1 cellular context compared by ENCODE assay signal in the genomic region with DNA sequence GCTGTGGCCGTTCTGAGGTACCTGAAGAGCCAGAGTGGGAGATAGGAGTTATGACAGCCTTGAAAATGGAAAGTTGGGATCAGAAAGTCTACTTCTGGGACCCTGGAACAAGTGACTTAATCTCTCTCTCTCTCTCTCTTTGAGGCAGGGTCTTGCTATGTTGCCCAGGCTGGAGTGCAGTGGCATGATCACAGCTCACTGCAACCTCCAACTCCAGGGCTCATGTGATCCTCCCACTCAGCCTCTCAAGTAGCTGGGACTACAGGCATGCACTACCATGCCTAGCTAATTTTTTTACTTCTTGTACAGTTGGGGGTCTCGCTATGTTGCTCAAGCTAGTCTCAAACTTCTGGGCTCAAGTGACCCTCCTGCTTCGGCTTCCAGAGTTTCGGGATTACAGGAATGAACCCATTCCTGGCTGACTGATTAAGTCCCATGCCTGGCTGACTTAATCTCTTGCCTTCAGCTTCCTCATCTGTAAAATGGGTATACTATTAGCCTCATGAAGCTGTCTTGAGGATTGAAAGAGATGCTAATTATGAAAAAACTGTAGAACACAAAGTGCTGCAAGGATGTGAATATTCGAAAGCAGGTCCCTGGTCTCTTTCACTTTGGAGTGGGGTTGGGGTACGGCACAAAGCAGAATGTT.
TF ChIP-seq lines count a peak whose summit lies in the region.

No MANE protein-coding gene starts in this region.

TF ChIP-seq in HepG2, 621 proteins besides CTCF, POLR2A, EP300 and RAD21 (continued from another document):
- TF ChIP-seq, protein P1, sequence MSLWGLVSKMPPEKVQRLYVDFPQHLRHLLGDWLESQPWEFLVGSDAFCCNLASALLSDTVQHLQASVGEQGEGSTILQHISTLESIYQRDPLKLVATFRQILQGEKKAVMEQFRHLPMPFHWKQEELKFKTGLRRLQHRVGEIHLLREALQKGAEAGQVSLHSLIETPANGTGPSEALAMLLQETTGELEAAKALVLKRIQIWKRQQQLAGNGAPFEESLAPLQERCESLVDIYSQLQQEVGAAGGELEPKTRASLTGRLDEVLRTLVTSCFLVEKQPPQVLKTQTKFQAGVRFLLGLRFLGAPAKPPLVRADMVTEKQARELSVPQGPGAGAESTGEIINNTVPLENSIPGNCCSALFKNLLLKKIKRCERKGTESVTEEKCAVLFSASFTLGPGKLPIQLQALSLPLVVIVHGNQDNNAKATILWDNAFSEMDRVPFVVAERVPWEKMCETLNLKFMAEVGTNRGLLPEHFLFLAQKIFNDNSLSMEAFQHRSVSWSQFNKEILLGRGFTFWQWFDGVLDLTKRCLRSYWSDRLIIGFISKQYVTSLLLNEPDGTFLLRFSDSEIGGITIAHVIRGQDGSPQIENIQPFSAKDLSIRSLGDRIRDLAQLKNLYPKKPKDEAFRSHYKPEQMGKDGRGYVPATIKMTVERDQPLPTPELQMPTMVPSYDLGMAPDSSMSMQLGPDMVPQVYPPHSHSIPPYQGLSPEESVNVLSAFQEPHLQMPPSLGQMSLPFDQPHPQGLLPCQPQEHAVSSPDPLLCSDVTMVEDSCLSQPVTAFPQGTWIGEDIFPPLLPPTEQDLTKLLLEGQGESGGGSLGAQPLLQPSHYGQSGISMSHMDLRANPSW (CRISPR knock-in tag; IDR thresholded peaks at IDR 0.05; ENCODE audit: borderline replicate concordance): no peak
- TF ChIP-seq, protein P2, sequence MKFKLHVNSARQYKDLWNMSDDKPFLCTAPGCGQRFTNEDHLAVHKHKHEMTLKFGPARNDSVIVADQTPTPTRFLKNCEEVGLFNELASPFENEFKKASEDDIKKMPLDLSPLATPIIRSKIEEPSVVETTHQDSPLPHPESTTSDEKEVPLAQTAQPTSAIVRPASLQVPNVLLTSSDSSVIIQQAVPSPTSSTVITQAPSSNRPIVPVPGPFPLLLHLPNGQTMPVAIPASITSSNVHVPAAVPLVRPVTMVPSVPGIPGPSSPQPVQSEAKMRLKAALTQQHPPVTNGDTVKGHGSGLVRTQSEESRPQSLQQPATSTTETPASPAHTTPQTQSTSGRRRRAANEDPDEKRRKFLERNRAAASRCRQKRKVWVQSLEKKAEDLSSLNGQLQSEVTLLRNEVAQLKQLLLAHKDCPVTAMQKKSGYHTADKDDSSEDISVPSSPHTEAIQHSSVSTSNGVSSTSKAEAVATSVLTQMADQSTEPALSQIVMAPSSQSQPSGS (CRISPR knock-in tag; IDR thresholded peaks at IDR 0.05): no peak
- TF ChIP-seq ZNF121 (CRISPR knock-in tag; IDR thresholded peaks at IDR 0.05) (peak; percentile 65), ETV5 (CRISPR knock-in tag; IDR thresholded peaks at IDR 0.05; ENCODE audit: borderline replicate concordance) (no peak), ZFP36L1 (CRISPR knock-in tag; IDR thresholded peaks at IDR 0.05) (no peak)
- TF ChIP-seq, protein P3, sequence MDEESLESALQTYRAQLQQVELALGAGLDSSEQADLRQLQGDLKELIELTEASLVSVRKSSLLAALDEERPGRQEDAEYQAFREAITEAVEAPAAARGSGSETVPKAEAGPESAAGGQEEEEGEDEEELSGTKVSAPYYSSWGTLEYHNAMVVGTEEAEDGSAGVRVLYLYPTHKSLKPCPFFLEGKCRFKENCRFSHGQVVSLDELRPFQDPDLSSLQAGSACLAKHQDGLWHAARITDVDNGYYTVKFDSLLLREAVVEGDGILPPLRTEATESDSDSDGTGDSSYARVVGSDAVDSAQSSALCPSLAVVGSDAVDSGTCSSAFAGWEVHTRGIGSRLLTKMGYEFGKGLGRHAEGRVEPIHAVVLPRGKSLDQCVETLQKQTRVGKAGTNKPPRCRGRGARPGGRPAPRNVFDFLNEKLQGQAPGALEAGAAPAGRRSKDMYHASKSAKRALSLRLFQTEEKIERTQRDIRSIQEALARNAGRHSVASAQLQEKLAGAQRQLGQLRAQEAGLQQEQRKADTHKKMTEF (CRISPR knock-in tag; IDR thresholded peaks at IDR 0.05): no peak
